ENCODE assay signal across 8 cellular contexts in the genomic region with DNA sequence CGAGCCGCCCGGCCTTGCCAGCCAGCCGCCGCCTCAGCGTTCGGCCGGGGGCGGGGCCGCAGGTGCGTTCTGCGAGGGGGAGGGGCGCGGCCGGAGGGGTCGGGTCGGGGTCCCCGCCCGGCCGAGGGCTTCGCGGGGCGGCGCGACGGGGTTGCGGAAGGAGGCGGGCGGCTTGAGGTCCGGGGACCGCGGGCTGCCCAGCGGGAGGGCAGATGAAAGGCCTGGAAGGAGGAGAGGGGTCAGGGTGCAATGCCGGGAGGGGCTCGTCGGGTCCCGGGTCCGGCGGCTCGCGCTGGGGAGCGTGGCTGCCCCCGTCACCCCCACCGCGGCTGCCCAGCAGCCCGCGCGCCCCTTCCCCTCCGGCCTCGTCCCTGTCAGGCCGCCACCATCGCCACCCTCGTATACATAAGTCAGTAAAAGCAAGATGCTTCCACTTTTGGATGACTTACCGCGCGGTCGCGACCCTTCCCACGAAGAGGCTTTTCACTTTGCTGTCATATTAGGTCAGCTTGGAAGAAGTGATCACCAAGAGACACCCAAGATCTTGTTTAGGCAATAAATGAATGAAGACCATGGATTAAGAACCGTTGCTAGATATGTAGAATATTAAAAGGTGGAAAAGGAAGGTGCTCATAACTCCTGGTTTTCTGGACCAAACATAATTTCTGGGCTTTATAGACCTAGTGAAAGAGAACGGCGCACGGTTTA. TPM values are rescaled to one million over a fixed set of nuclear protein-coding genes. Genes with fewer than 3 reads are reported as not detected.
DNase-seq lines count a peak whose midpoint lies in the region; ATAC-seq and TF ChIP-seq lines count a peak whose summit lies in the region.

No MANE protein-coding gene starts in this region.

- peak overlapping the region; percentile 98 for H3K27ac ChIP-seq in neural cell (ENCODE audit: low read length)

- peak overlapping the region; percentile 89 for H3K4me2 ChIP-seq in neural cell (ENCODE audit: low read length)

- no peaks in the 10 kb centered on the region for H3K9me2 ChIP-seq in neural cell (ENCODE audit: insufficient read depth, low read length)

- H3K79me2 ChIP-seq in neural cell (replicated peaks; ENCODE audit: insufficient read depth, low read length) = peaks cover 58% of the 10 kb centered on the region

- H3F3A ChIP-seq in neural cell (ENCODE audit: insufficient read depth, low read length, poor library complexity, severe bottlenecking) = peaks cover 5% of the 10 kb centered on the region

- DNase-seq in NOMO-1 (lab: John Stamatoyannopoulos, UW; ENCODE audit: unreplicated experiment in 2 of 2) = peak; percentile 21 to 22
- no peak for DNase-seq in NOMO-1 treated with dmso at 0.1 percent for 144 hours (lab: John Stamatoyannopoulos, UW; ENCODE audit: unreplicated experiment)
- DNase-seq in SK-MEL-5 (ENCODE audit: low read depth, low spot score) = peak; percentile 5
- DNase-seq in epithelial cell of esophagus (ENCODE audit: low read depth) = no peak
- no peak for DNase-seq in stimulated activated naive CD4-positive, alpha-beta T cell treated with Interleukin-2 at 50 U/mL for 16 hours (lab: John Stamatoyannopoulos, UW)
- no peak for DNase-seq in NCI-H2107 (lab: John Stamatoyannopoulos, UW)

- no peak for TF ChIP-seq RAD21 in neural cell (conservative IDR thresholded peaks at IDR 0.05)

- H3K36me3 ChIP-seq in neural cell (ENCODE audit: insufficient read depth, low read length) = no peaks in the 10 kb centered on the region

- H3K9ac ChIP-seq in neural cell (ENCODE audit: low read length) = peak overlapping the region; percentile 94

- H4K20me1 ChIP-seq in neural cell (ENCODE audit: insufficient read depth) = no peaks in the 10 kb centered on the region

- H2AFZ ChIP-seq in neural cell (ENCODE audit: low read depth, low read length) = peak overlapping the region; percentile 45

- ATAC-seq in HG02943 (IDR thresholded peaks at IDR 0.05; ENCODE audit: low read depth, unreplicated experiment) = peak; percentile 2

- peak overlapping the region; percentile 88 for H3K4me3 ChIP-seq in epithelial cell of esophagus (ENCODE audit: low read length)
- H3K4me3 ChIP-seq in neural cell (ENCODE audit: low read length) = peak overlapping the region; percentile 91

- in situ Hi-C loops in SK-MEL-5 (cut with HindIII; ENCODE audit: low pct_unique_long_range_greater_than_20kb, low sequenced_read_pairs) = no loop called here

- TF ChIP-seq CTCF in epithelial cell of esophagus (IDR thresholded peaks at IDR 0.05; ENCODE audit: insufficient read depth, low read depth, low read length, missing control alignments) (no peak), neural cell (IDR thresholded peaks at IDR 0.05; ENCODE audit: poor library complexity, severe bottlenecking) (no peak)

- H3K27me3 ChIP-seq in neural cell (ENCODE audit: insufficient read depth, low read depth, low read length) = no peaks in the 10 kb centered on the region

- TF ChIP-seq EP300 in neural cell (conservative IDR thresholded peaks at IDR 0.05; ENCODE audit: poor library complexity, severe bottlenecking) = no peak

- H3K9me3 ChIP-seq in neural cell (ENCODE audit: low read length) = no peaks in the 10 kb centered on the region

TF ChIP-seq in neural cell, 6 proteins besides CTCF, POLR2A, EP300 and RAD21:
- TF ChIP-seq MXI1 (conservative IDR thresholded peaks at IDR 0.05; ENCODE audit: poor library complexity, severe bottlenecking) (no peak), SMC3 (conservative IDR thresholded peaks at IDR 0.05; ENCODE audit: poor library complexity) (no peak), REST (IDR thresholded peaks at IDR 0.05; ENCODE audit: borderline replicate concordance) (no peak), POLR2AphosphoS5 (IDR thresholded peaks at IDR 0.05) (no peak), TAF1 (IDR thresholded peaks at IDR 0.05; ENCODE audit: low read depth) (no peak), EZH2 (IDR thresholded peaks at IDR 0.05; ENCODE audit: borderline replicate concordance, insufficient read depth, low read length, poor library complexity, severe bottlenecking) (no peak)

RNA-seq across cellular contexts. Expression of gene ANP32A, which starts 0.6 kb away (rescaled TPM):
- 60.4 and 76.0 TPM in 2 replicates for total RNA-seq in SK-MEL-5 (2014; rRNA removed; shearing (Covaris generic))
- 116 and 120 TPM in 2 replicates for polyA plus RNA-seq in SK-MEL-5 (2015; cell fraction: cytosol; rRNA removed)
- polyA plus RNA-seq in SK-MEL-5 (2015; cell fraction: nucleus; rRNA removed) = 36.4 and 37.1 TPM in 2 replicates
- polyA plus RNA-seq in neural cell = 181 and 190 TPM in 2 replicates
- polyA minus RNA-seq in neural cell = 130 and 157 TPM in 2 replicates

Comparison
In these comparisons a context has a peak if more than half of its experiments do, and no peak if none do; other contexts are left out.
1. DNase-seq: peak in NOMO-1 (2 of 2) and SK-MEL-5 (single experiment); none in NOMO-1 treated with dmso at 0.1 percent for 144 hours (single experiment), epithelial cell of esophagus (single experiment), stimulated activated naive CD4-positive, alpha-beta T cell treated with Interleukin-2 at 50 U/mL for 16 hours (single experiment) and NCI-H2107 (single experiment).